Comparison of ENCODE assay signal across 1 cellular context in the genomic region with DNA sequence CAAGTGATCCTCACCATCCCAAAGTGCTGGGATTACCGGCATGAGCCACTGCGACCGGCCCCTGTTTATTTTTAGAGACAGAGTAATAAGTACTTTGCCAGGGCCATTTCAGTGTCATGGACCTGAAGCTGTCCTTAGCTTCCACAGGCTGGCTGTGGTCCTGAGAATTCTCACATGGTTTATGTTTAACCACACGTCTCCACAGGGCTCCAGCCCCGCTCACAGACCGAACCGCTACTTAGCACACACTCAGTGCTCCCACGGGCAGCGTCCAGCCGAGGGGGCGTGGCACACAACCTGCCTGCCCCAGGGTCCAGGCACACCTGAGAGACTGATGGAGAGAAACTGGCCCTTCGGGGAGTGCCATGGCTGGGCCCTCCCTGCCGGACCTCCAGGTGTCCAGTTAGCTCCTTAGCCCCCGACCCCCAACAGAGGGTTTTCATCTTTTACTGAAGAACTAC.
TF ChIP-seq lines count a peak whose summit lies in the region.

No MANE protein-coding gene starts in this region.

TF ChIP-seq in HepG2, 621 proteins besides CTCF, POLR2A, EP300 and RAD21 (continued from another document):
- TF ChIP-seq, protein P1, sequence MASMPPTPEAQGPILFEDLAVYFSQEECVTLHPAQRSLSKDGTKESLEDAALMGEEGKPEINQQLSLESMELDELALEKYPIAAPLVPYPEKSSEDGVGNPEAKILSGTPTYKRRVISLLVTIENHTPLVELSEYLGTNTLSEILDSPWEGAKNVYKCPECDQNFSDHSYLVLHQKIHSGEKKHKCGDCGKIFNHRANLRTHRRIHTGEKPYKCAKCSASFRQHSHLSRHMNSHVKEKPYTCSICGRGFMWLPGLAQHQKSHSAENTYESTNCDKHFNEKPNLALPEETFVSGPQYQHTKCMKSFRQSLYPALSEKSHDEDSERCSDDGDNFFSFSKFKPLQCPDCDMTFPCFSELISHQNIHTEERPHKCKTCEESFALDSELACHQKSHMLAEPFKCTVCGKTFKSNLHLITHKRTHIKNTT (CRISPR knock-in tag; IDR thresholded peaks at IDR 0.05), result no peak
- TF ChIP-seq ZNF367 (CRISPR knock-in tag; IDR thresholded peaks at IDR 0.05; ENCODE audit: borderline replicate concordance) (no peak), WIZ (CRISPR knock-in tag; IDR thresholded peaks at IDR 0.05) (no peak), ZNF552 (CRISPR knock-in tag; IDR thresholded peaks at IDR 0.05; ENCODE audit: borderline replicate concordance) (peak; percentile 31; the same call in 1 of the 2 replicates), ZBTB21 (CRISPR knock-in tag; IDR thresholded peaks at IDR 0.05) (no peak), SOX5 (CRISPR knock-in tag; IDR thresholded peaks at IDR 0.05; ENCODE audit: borderline replicate concordance) (0 out of 2 replicates have a peak, but pooled peaks have one; percentile 19), TAF15 (IDR thresholded peaks at IDR 0.05; ENCODE audit: low read depth, low read length, poor library complexity, severe bottlenecking) (no peak), HNRNPK (IDR thresholded peaks at IDR 0.05; ENCODE audit: low read depth, low read length, poor library complexity, severe bottlenecking) (no peak), MLLT10 (CRISPR knock-in tag; IDR thresholded peaks at IDR 0.05) (no peak), CCAR2 (optimal IDR thresholded peaks at IDR 0.05; ENCODE audit: low read depth, low read length) (no peak), ZNF816 (CRISPR knock-in tag; IDR thresholded peaks at IDR 0.05; ENCODE audit: borderline replicate concordance) (no peak), NKX3-1 (CRISPR knock-in tag; IDR thresholded peaks at IDR 0.05) (no peak), TBX2 (CRISPR knock-in tag; IDR thresholded peaks at IDR 0.05; ENCODE audit: borderline replicate concordance) (peak; percentile 16; the same call in 1 of the 2 replicates), ZNF557 (CRISPR knock-in tag; IDR thresholded peaks at IDR 0.05) (no peak), ZNF3 (CRISPR knock-in tag; IDR thresholded peaks at IDR 0.05) (no peak), MIXL1 (CRISPR knock-in tag; IDR thresholded peaks at IDR 0.05) (0 out of 2 replicates have a peak, but pooled peaks have one; percentile 24)
- TF ChIP-seq, protein P2, sequence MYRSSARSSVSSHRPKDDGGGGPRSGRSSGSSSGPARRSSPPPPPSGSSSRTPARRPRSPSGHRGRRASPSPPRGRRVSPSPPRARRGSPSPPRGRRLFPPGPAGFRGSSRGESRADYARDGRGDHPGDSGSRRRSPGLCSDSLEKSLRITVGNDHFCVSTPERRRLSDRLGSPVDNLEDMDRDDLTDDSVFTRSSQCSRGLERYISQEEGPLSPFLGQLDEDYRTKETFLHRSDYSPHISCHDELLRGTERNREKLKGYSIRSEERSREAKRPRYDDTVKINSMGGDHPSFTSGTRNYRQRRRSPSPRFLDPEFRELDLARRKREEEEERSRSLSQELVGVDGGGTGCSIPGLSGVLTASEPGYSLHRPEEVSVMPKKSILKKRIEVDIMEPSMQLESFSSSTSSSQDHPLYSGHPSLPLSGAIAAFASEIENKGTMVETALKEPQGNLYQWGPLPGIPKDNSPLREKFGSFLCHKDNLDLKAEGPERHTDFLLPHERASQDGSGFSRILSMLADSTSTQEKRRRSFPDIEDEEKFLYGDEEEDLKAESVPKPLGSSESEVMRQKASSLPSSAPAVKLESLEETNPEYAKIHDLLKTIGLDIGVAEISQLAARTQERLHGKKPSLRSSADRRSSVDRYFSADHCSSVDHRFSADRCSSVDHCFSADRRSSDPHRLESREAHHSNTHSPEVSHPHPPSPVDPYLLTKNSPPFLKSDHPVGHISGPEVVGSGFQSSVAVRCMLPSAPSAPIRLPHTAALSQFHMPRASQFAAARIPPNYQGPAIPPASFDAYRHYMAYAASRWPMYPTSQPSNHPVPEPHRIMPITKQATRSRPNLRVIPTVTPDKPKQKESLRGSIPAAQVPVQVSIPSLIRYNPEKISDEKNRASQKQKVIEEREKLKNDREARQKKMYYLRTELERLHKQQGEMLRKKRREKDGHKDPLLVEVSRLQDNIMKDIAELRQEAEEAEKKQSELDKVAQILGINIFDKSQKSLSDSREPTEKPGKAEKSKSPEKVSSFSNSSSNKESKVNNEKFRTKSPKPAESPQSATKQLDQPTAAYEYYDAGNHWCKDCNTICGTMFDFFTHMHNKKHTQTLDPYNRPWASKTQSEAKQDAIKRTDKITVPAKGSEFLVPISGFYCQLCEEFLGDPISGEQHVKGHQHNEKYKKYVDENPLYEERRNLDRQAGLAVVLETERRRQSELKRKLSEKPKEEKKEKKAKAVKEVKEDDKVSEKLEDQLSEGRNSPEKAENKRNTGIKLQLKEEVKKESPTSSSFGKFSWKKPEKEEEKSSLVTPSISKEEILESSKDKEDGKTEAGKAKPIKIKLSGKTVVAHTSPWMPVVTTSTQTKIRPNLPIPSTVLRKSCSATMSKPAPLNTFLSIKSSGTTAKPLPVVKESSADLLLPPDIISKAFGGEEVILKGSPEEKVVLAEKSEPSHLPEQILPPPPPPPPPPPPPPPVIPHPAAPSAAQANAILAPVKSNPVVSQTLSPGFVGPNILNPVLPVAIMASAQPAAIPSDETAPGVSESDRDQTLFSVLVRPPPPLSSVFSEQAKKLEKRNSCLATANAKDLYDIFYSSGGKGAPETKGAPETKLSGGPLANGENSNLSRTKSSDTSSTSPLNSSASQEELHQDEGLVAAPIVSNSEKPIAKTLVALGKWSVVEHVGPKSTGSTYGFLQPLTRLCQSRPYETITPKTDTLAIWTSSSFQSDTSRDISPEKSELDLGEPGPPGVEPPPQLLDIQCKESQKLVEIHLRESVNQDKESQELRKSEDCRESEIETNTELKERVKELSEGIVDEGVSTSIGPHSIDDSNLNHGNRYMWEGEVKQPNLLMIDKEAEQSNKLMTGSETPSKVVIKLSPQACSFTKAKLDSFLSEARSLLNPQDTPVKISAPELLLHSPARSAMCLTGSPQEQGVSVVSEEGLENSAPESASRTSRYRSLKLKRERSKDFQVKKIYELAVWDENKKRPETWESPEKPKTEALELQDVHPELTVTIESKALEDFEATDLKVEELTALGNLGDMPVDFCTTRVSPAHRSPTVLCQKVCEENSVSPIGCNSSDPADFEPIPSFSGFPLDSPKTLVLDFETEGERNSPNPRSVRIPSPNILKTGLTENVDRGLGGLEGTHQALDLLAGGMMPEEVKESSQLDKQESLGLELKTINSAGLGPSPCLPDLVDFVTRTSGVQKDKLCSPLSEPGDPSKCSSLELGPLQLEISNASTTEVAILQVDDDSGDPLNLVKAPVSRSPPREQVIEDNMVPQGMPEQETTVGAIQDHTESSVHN (CRISPR knock-in tag; IDR thresholded peaks at IDR 0.05), result no peak
- TF ChIP-seq, protein P3, sequence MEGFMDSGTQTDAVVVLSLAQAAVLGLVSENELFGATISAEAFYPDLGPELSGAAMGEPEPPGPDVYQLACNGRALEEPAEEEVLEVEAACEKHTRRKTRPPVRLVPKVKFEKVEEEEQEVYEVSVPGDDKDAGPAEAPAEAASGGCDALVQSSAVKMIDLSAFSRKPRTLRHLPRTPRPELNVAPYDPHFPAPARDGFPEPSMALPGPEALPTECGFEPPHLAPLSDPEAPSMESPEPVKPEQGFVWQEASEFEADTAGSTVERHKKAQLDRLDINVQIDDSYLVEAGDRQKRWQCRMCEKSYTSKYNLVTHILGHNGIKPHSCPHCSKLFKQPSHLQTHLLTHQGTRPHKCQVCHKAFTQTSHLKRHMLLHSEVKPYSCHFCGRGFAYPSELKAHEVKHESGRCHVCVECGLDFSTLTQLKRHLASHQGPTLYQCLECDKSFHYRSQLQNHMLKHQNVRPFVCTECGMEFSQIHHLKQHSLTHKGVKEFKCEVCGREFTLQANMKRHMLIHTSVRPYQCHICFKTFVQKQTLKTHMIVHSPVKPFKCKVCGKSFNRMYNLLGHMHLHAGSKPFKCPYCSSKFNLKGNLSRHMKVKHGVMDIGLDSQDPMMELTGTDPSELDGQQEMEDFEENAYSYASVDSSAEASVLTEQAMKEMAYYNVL (CRISPR knock-in tag; IDR thresholded peaks at IDR 0.05; ENCODE audit: borderline replicate concordance), result no peak
- TF ChIP-seq, protein P4, sequence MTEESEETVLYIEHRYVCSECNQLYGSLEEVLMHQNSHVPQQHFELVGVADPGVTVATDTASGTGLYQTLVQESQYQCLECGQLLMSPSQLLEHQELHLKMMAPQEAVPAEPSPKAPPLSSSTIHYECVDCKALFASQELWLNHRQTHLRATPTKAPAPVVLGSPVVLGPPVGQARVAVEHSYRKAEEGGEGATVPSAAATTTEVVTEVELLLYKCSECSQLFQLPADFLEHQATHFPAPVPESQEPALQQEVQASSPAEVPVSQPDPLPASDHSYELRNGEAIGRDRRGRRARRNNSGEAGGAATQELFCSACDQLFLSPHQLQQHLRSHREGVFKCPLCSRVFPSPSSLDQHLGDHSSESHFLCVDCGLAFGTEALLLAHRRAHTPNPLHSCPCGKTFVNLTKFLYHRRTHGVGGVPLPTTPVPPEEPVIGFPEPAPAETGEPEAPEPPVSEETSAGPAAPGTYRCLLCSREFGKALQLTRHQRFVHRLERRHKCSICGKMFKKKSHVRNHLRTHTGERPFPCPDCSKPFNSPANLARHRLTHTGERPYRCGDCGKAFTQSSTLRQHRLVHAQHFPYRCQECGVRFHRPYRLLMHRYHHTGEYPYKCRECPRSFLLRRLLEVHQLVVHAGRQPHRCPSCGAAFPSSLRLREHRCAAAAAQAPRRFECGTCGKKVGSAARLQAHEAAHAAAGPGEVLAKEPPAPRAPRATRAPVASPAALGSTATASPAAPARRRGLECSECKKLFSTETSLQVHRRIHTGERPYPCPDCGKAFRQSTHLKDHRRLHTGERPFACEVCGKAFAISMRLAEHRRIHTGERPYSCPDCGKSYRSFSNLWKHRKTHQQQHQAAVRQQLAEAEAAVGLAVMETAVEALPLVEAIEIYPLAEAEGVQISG (CRISPR knock-in tag; IDR thresholded peaks at IDR 0.05), result no peak
